1 cellular context compared by ENCODE assay signal in the genomic region with DNA sequence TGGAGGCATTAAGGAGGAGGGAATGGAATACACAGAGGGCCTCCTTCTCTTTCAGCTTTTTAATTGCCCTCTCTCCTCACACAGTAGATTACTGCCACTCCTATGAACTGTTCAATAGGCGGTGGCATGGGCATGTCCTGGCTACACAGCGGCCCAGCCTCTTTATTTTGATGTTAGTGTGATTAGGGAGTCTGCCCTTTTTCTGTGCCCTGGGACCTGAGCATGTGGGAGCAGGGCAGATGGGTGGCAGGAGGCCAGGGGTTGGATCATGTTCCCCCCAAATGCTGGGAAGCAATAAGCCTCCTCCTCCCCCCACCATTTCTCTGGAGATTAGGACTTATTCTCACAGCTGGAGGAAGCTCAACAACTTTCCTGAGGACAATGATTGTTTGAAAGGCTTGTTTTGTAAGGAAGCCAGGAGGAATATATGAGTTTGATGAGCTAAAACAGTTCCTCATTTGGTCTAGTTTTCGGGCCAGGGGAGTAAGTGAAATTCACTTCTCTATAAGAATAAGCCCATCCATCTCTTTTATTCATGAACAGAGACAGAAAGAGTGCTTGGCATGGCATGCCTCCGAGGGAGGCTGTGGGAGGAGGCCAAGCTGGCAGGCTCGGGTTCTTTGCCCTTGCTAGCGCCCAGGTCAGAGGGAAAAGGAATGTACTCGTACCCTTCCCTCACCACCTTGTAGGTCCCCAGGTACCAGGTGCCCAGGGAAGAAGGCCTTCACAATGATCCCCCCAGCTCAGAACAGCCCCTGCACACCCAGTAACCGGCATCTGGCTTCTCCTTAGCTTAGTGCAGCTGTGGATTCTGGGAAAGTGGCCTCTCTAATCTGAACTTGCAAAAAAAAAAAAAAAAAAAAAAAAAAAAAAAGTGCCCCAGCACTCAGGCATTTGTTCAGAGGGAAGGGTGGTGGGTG.
TF ChIP-seq lines count a peak whose summit lies in the region.

No MANE protein-coding gene starts in this region.

TF ChIP-seq in IMR-90, 13 proteins besides CTCF, POLR2A, EP300 and RAD21:
- TF ChIP-seq SMC3 (IDR thresholded peaks at IDR 0.05; ENCODE audit: low read depth, low read length): no peak
- no peak for TF ChIP-seq RCOR1 (IDR thresholded peaks at IDR 0.05; ENCODE audit: insufficient replicate concordance, low read length)
- TF ChIP-seq MAZ (IDR thresholded peaks at IDR 0.05; ENCODE audit: borderline replicate concordance, low read depth, low read length): no peak
- TF ChIP-seq MAFK (IDR thresholded peaks at IDR 0.05; ENCODE audit: low read depth, low read length): no peak
- no peak for TF ChIP-seq BHLHE40 (IDR thresholded peaks at IDR 0.05; ENCODE audit: low read depth, low read length)
- TF ChIP-seq NFE2L2 (IDR thresholded peaks at IDR 0.05; ENCODE audit: low read depth, low read length): no peak
- TF ChIP-seq, protein P1, sequence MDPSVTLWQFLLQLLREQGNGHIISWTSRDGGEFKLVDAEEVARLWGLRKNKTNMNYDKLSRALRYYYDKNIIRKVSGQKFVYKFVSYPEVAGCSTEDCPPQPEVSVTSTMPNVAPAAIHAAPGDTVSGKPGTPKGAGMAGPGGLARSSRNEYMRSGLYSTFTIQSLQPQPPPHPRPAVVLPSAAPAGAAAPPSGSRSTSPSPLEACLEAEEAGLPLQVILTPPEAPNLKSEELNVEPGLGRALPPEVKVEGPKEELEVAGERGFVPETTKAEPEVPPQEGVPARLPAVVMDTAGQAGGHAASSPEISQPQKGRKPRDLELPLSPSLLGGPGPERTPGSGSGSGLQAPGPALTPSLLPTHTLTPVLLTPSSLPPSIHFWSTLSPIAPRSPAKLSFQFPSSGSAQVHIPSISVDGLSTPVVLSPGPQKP (IDR thresholded peaks at IDR 0.05; ENCODE audit: borderline replicate concordance, low read depth, low read length): no peak
- TF ChIP-seq CHD1 (IDR thresholded peaks at IDR 0.05; ENCODE audit: low read depth, low read length): no peak
- TF ChIP-seq MXI1 (IDR thresholded peaks at IDR 0.05; ENCODE audit: borderline replicate concordance, low read depth, low read length): no peak
- TF ChIP-seq FOS (IDR thresholded peaks at IDR 0.05; ENCODE audit: low read depth, low read length): no peak
- no peak for TF ChIP-seq CEBPB (IDR thresholded peaks at IDR 0.05; ENCODE audit: low read depth, low read length)
- TF ChIP-seq RFX5 (IDR thresholded peaks at IDR 0.05; ENCODE audit: low read depth, low read length): no peak
- TF ChIP-seq, protein P2, sequence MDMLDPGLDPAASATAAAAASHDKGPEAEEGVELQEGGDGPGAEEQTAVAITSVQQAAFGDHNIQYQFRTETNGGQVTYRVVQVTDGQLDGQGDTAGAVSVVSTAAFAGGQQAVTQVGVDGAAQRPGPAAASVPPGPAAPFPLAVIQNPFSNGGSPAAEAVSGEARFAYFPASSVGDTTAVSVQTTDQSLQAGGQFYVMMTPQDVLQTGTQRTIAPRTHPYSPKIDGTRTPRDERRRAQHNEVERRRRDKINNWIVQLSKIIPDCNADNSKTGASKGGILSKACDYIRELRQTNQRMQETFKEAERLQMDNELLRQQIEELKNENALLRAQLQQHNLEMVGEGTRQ (IDR thresholded peaks at IDR 0.05; ENCODE audit: low read depth, low read length): no peak
